In the genomic region with DNA sequence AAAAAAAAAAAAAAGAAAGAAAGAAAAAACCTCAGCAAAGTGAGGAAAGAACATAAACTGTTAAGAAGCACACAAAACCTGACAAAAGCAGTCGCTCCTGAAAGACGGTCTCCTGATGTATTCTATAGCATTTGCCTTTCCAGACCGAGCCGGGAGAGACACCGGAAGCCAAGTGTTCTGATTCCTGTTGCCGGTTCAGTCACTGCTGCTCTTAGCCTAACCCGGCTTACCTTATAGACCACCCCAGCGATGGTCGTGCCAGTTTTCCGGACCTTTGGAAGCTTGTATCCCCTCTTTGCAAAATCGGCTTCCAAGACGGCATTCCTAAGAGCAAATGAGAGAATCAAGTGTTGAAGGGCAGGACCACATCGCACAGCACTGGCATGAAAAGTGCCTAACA, we compare ENCODE assay signal across 1 cellular context.
TF ChIP-seq lines count a peak whose summit lies in the region.

No MANE protein-coding gene starts in this region.

TF ChIP-seq in K562, 482 proteins besides CTCF, POLR2A, EP300 and RAD21 (continued from another document):
- TF ChIP-seq, protein P1, sequence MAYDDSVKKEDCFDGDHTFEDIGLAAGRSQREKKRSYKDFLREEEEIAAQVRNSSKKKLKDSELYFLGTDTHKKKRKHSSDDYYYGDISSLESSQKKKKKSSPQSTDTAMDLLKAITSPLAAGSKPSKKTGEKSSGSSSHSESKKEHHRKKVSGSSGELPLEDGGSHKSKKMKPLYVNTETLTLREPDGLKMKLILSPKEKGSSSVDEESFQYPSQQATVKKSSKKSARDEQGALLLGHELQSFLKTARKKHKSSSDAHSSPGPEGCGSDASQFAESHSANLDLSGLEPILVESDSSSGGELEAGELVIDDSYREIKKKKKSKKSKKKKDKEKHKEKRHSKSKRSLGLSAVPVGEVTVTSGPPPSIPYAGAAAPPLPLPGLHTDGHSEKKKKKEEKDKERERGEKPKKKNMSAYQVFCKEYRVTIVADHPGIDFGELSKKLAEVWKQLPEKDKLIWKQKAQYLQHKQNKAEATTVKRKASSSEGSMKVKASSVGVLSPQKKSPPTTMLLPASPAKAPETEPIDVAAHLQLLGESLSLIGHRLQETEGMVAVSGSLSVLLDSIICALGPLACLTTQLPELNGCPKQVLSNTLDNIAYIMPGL (CRISPR knock-in tag; IDR thresholded peaks at IDR 0.05), result no peak
- TF ChIP-seq MYBL2 (IDR thresholded peaks at IDR 0.05; ENCODE audit: low read depth), result no peak
- no peak for TF ChIP-seq MYBL2 (CRISPR knock-in tag; IDR thresholded peaks at IDR 0.05; ENCODE audit: borderline replicate concordance)
- no peak for TF ChIP-seq SAP30 (IDR thresholded peaks at IDR 0.05; ENCODE audit: borderline replicate concordance, insufficient read depth, low read depth, low read length, poor library complexity, severe bottlenecking)
- no peak for TF ChIP-seq POLR2H (tag; IDR thresholded peaks at IDR 0.05; ENCODE audit: low read depth)
- no peak for TF ChIP-seq ZNF592 (IDR thresholded peaks at IDR 0.05)
- TF ChIP-seq, protein P2, sequence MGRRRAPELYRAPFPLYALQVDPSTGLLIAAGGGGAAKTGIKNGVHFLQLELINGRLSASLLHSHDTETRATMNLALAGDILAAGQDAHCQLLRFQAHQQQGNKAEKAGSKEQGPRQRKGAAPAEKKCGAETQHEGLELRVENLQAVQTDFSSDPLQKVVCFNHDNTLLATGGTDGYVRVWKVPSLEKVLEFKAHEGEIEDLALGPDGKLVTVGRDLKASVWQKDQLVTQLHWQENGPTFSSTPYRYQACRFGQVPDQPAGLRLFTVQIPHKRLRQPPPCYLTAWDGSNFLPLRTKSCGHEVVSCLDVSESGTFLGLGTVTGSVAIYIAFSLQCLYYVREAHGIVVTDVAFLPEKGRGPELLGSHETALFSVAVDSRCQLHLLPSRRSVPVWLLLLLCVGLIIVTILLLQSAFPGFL (CRISPR knock-in tag; IDR thresholded peaks at IDR 0.05), result 0 out of 2 replicates have a peak, but pooled peaks have one; percentile 46
- TF ChIP-seq, protein P3, sequence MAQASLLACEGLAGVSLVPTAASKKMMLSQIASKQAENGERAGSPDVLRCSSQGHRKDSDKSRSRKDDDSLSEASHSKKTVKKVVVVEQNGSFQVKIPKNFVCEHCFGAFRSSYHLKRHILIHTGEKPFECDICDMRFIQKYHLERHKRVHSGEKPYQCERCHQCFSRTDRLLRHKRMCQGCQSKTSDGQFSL (CRISPR knock-in tag; IDR thresholded peaks at IDR 0.05), result 0 out of 2 replicates have a peak, but pooled peaks have one; percentile 20
- TF ChIP-seq, protein P3 (tag; IDR thresholded peaks at IDR 0.05), result no peak
